Comparison of ENCODE assay signal across 14 cellular contexts in the genomic region with DNA sequence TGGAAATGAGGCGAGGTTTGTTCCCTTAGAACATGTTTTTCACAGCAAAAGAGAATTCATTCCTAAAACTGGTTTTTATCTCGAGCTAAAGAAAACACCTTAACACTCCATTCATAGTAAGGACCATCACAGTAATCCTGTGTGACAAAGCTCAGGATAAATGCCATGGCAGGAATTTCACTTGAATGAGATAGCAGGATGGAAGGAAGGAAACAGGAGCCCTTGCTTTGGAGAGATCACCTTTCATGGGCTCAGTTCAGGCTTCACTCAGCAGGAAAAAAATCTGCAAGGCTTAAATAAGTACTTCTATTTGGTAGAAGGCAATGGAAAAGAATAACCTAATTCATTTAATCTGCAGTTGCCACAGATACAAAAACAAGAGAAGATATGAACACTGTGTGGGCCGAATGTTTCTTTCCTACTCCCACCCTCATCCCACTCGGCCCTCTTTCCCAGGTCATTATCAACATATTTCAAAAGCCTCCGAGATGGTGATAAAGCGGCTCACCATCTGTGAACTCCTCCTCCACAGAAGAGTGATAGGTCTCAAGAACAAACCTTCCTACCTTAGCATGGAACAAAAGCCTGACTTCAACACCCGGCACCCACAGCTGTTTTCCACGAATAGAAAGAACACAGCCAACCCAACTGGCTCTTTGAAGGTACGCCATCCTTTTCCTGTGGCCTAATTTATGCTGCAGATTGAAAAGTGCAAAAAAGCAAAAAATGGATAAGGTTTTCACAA. TPM values are rescaled to one million over a fixed set of nuclear protein-coding genes. Genes with fewer than 3 reads are reported as not detected.
DNase-seq lines count a peak whose midpoint lies in the region; ATAC-seq, FAIRE-seq and TF ChIP-seq lines count a peak whose summit lies in the region.
"Had no signal": no experiment of that assay in that cellular context is flagged by ENCODE, and none has a peak within 500 bp of the region (broad histone marks: within the 10 kb centered on the region; RNA-seq: fewer than 3 reads in every experiment).

No MANE protein-coding gene starts in this region.

- H4K8ac ChIP-seq in neuronal stem cell (ENCODE audit: low read depth, low read length) = no peak overlapping the region

- peaks cover 41% of the 10 kb centered on the region for H3K36me3 Mint-ChIP-seq in T-helper 1 cell treated with Interleukin-12 subunit alpha and Interleukin-12 subunit beta and Interleukin-4 antibody, amounts not matched to agents 30 μg/mL and 1 μg/mL, for 36 hours (ENCODE audit: low read depth)
- H3K36me3 Mint-ChIP-seq in activated naive CD4-positive, alpha-beta T cell treated with anti-CD3 and anti-CD28 coated beads, Interleukin-2, amount 50 U/mL, for 72 hours = peaks cover 13 to 19% of the 10 kb centered on the region in 2 donors

- peak overlapping the region; percentile 74 for H3K4me3 Mint-ChIP-seq in T-helper 1 cell treated with Interleukin-12 subunit alpha and Interleukin-12 subunit beta and Interleukin-4 antibody, amounts not matched to agents 30 μg/mL and 1 μg/mL, for 36 hours

- FAIRE-seq in D721Med (lab: Jason Lieb, UNC) = peak; percentile 94
- FAIRE-seq in small intestine (lab: Jason Lieb, UNC) = no peak
- FAIRE-seq: HepG2 had no signal

- H3K36me3 ChIP-seq in neuronal stem cell (replicated peaks in 1 of 2; ENCODE audit: control insufficient read depth in 2 of 2, insufficient read depth in 2 of 2, low read length in 2 of 2) (peaks cover 0 to 16% of the 10 kb centered on the region in 2 donors), small intestine (ENCODE audit: control insufficient read depth in 2 of 2, insufficient read depth in 2 of 2, low read length in 2 of 2) (peaks cover 0 to 3% of the 10 kb centered on the region in 2 donors)

- ATAC-seq in activated naive CD4-positive, alpha-beta T cell treated with anti-CD3 and anti-CD28 coated beads, Interleukin-2, amount 50 U/mL, for 72 hours = peak; percentile 51 to 70
- no peak for ATAC-seq in HG03432 (IDR thresholded peaks at IDR 0.05; ENCODE audit: unreplicated experiment)
- ATAC-seq: HepG2 had no signal

- H3K4me3 ChIP-seq in neuronal stem cell (ENCODE audit: low read length in 2 of 2) (no peak overlapping the region), small intestine (ENCODE audit: low read depth in 1 of 2, low read length in 2 of 2) (no peak overlapping the region)
- H3K4me3 ChIP-seq: smooth muscle cell had no signal

- H3K9ac ChIP-seq in neuronal stem cell (ENCODE audit: low read depth, low read length, poor library complexity) = no peak overlapping the region

- H2AK5ac ChIP-seq in neuronal stem cell (ENCODE audit: low read depth, low read length) = no peak overlapping the region

- H3K27ac ChIP-seq in neuronal stem cell (replicated peaks; ENCODE audit: low read length) = peak overlapping the region; percentile 63
- H3K27ac ChIP-seq in small intestine (ENCODE audit: low read depth in 1 of 2, low read length in 1 of 2) = peak overlapping the region in 1 of 2 donors; percentile 53
- H3K27ac ChIP-seq: epithelial cell of prostate, VCaP had no signal

- no peak for TF ChIP-seq CTCF in D721Med (IDR thresholded peaks at IDR 0.05; ENCODE audit: insufficient read depth, missing control alignments)

- H2BK120ac ChIP-seq in neuronal stem cell (ENCODE audit: low read depth, low read length) = no peak overlapping the region

- no peaks in the 10 kb centered on the region for H3K27me3 Mint-ChIP-seq in T-helper 1 cell treated with Interleukin-12 subunit alpha and Interleukin-12 subunit beta and Interleukin-4 antibody, amounts not matched to agents 30 μg/mL and 1 μg/mL, for 36 hours (ENCODE audit: low read depth)

- no peak overlapping the region for H4K91ac ChIP-seq in neuronal stem cell (ENCODE audit: low read depth, low read length, poor library complexity)

- peaks cover 0 to 10% of the 10 kb centered on the region in 2 donors for H3K4me1 ChIP-seq in neuronal stem cell (ENCODE audit: control insufficient read depth in 2 of 2, insufficient read depth in 1 of 2, low read depth in 1 of 2, low read length in 2 of 2)
- no peaks in the 10 kb centered on the region for H3K4me1 ChIP-seq in small intestine (ENCODE audit: control insufficient read depth in 2 of 2, insufficient read depth in 1 of 2, low read depth in 1 of 2, low read length in 1 of 2)

- DNase-seq in D721Med (ENCODE audit: insufficient read length, low spot score) (no peak), neuronal stem cell (ENCODE audit: low spot score) (no peak), small intestine (no peak), COLO668 (lab: John Stamatoyannopoulos, UW; ENCODE audit: unreplicated experiment) (no peak), germinal center (ENCODE audit: low spot score) (no peak)
- DNase-seq in activated naive CD4-positive, alpha-beta T cell treated with anti-CD3 and anti-CD28 coated beads, Interleukin-2, amount 50 U/mL, for 72 hours (ENCODE audit: low spot score in 2 of 2) = no peak
- DNase-seq: COR-L47, NCI-H2081 treated with DMSO at 0.1 percent for 48 hours had no signal

- H2BK5ac ChIP-seq in neuronal stem cell (ENCODE audit: low read length) = no peak overlapping the region

- no peak overlapping the region for H3K23ac ChIP-seq in neuronal stem cell (ENCODE audit: low read depth, low read length, poor library complexity)

- H3K27me3 ChIP-seq in neuronal stem cell (ENCODE audit: control insufficient read depth in 3 of 3, insufficient read depth in 3 of 3, low read depth in 1 of 3, low read length in 3 of 3) (no peaks in the 10 kb centered on the region), small intestine (ENCODE audit: control insufficient read depth in 2 of 2, insufficient read depth in 2 of 2, low read length in 2 of 2) (no peaks in the 10 kb centered on the region)

- H2BK12ac ChIP-seq in neuronal stem cell (ENCODE audit: low read length) = no peak overlapping the region

- peaks cover 57% of the 10 kb centered on the region for H3K4me1 Mint-ChIP-seq in T-helper 1 cell treated with Interleukin-12 subunit alpha and Interleukin-12 subunit beta and Interleukin-4 antibody, amounts not matched to agents 30 μg/mL and 1 μg/mL, for 36 hours (ENCODE audit: low read depth)

- no peaks in the 10 kb centered on the region for H3K9me3 Mint-ChIP-seq in T-helper 1 cell treated with Interleukin-12 subunit alpha and Interleukin-12 subunit beta and Interleukin-4 antibody, amounts not matched to agents 30 μg/mL and 1 μg/mL, for 36 hours
- no peaks in the 10 kb centered on the region for H3K9me3 Mint-ChIP-seq in activated naive CD4-positive, alpha-beta T cell treated with anti-CD3 and anti-CD28 coated beads, Interleukin-2, amount 50 U/mL, for 72 hours

- no peak overlapping the region for H3K18ac ChIP-seq in neuronal stem cell (ENCODE audit: low read length)

- H3K79me1 ChIP-seq in neuronal stem cell (ENCODE audit: low read depth, low read length) = no peaks in the 10 kb centered on the region

- no peak overlapping the region for H3K4ac ChIP-seq in neuronal stem cell (ENCODE audit: low read length)

- H3K4me2 ChIP-seq in neuronal stem cell (ENCODE audit: insufficient read depth, low read length, poor library complexity, severe bottlenecking) = no peak overlapping the region
- H3K4me2 ChIP-seq: smooth muscle cell had no signal

- H3K9me3 ChIP-seq in neuronal stem cell (replicated peaks in 1 of 2; ENCODE audit: control insufficient read depth in 2 of 2, insufficient read depth in 1 of 2, low read depth in 1 of 2, low read length in 2 of 2) (no peaks in the 10 kb centered on the region), small intestine (ENCODE audit: control insufficient read depth, low read depth) (no peaks in the 10 kb centered on the region)

- H2AFZ ChIP-seq in neuronal stem cell (ENCODE audit: low read length) = no peak overlapping the region

- WGBS in neuronal stem cell (ENCODE audit: extremely low coverage in 2 of 2, insufficient read length in 2 of 2, insufficient replicate concordance in 1 of 2), 2 donors = no CpG with 5 or more reads among the region's 9 CpGs
- 86 to 92% (median 87%) methylated on average over 9 of the region's 9 CpGs for WGBS in small intestine, 3 donors

- H3K14ac ChIP-seq in neuronal stem cell (ENCODE audit: low read length) = no peak overlapping the region

- peak overlapping the region; percentile 82 for H3K27ac Mint-ChIP-seq in T-helper 1 cell treated with Interleukin-12 subunit alpha and Interleukin-12 subunit beta and Interleukin-4 antibody, amounts not matched to agents 30 μg/mL and 1 μg/mL, for 36 hours
- H3K27ac Mint-ChIP-seq in activated naive CD4-positive, alpha-beta T cell treated with anti-CD3 and anti-CD28 coated beads, Interleukin-2, amount 50 U/mL, for 72 hours = peak overlapping the region; percentile 48 to 71

- H2BK15ac ChIP-seq in neuronal stem cell (ENCODE audit: low read length) = no peak overlapping the region

RNA-seq across cellular contexts. Expression of a gene that starts 28.9 kb away (rescaled TPM):
- total RNA-seq in activated naive CD4-positive, alpha-beta T cell treated with anti-CD3 and anti-CD28 coated beads, Interleukin-2, amount 50 U/mL, for 72 hours = 10 to 100 TPM; 56.5 to 83.5 TPM
- polyA plus RNA-seq in neuronal stem cell (2013, experiment 1 of 2) = 10.8 TPM
- 10.2 TPM for polyA plus RNA-seq in neuronal stem cell (2013, experiment 2 of 2)
- 1 to 10 TPM in 2 of 3 donors, under 1 TPM in 1; 0.89 to 5.4 (median 2.2) TPM for polyA plus RNA-seq in small intestine
- polyA plus RNA-seq: smooth muscle cell had no signal
